Comparison of ENCODE assay signal across 10 cellular contexts in the genomic region with DNA sequence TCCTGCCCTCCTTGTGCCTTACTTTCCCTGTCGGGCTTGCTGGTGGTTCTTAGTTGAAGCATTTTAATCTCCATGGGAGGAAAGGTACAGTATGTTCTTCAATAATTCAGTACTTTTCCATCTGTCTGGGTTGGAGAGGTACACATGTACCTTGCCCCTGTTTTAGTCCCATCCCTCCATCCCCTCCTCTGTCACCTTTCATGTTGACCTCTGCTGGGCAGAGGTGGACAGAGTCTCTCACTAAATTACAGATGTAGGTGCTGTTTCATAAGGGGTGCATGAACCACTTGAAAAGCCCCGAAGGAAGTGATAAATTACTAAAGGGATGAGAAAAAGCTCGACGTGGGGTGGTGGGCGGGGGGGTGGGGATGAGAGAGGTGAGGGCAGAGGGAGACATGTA. TPM values are rescaled to one million over a fixed set of nuclear protein-coding genes. Genes with fewer than 3 reads are reported as not detected.
A peak's percentile ranks its signal among the peaks of the same experiment; 100 is the strongest.
DNase-seq lines count a peak whose midpoint lies in the region; ATAC-seq, FAIRE-seq and TF ChIP-seq lines count a peak whose summit lies in the region.
"Had no signal": no experiment of that assay in that cellular context is flagged by ENCODE, and none has a peak within 500 bp of the region (broad histone marks: within the 10 kb centered on the region; RNA-seq: fewer than 3 reads in every experiment).

No MANE protein-coding gene starts in this region.

- H3K36me3 ChIP-seq in esophagus muscularis mucosa (peaks cover 0 to 4% (median 2%) of the 10 kb centered on the region in 4 donors), gastrocnemius medialis (peaks cover 0 to 4% of the 10 kb centered on the region in 2 donors)

- peaks cover 5% of the 10 kb centered on the region for H3K36me3 Mint-ChIP-seq in T-cell

- H3K4me3 ChIP-seq in esophagus muscularis mucosa (peak overlapping the region in 1 of 4 donors; percentile 23), gastrocnemius medialis (no peak overlapping the region)

- CTCF ChIA-PET in T-cell (lab: Charles Lee), result interaction anchor here (0.5 to 1.4 kb wide), 7 partner anchors 11 to 90 kb away, joined by 3 to 6 read pairs (median 4); no protein-coding TSS in a partner anchor

- peak overlapping the region; percentile 98 for H3K27ac Mint-ChIP-seq in T-cell

- intact Hi-C loops in esophagus muscularis mucosa (cut with DNase I) (no loop called here), gastrocnemius medialis (cut with DNase I; ENCODE audit: low total_unique reads) (no loop called here)

- in situ Hi-C loops in G401 (cut with HindIII; ENCODE audit: low sequenced_read_pairs), result no loop called here
- in situ Hi-C loops in gastrocnemius medialis (cut with MboI; ENCODE audit: low sequenced_read_pairs in 4 of 4), result loop anchor here in 1 of 4 donors (5.0 kb wide), 1 partner anchor 67 kb away; the partner anchor contains the start of gene TSC22D4

- no peak for TF ChIP-seq EP300 in esophagus muscularis mucosa (IDR thresholded peaks at IDR 0.05)

- H3K4me1 Mint-ChIP-seq in T-cell, result peaks cover 92 to 97% (median 96%) of the 10 kb centered on the region in 3 donors

- H3K4me1 ChIP-seq in esophagus muscularis mucosa (peaks cover 58 to 99% (median 98%) of the 10 kb centered on the region in 4 donors), gastrocnemius medialis (peaks cover 34 to 50% of the 10 kb centered on the region in 2 donors)

- peak overlapping the region; percentile 76 to 99 (median 99) for H3K4me3 Mint-ChIP-seq in T-cell

- H3K9me3 Mint-ChIP-seq in T-cell, result no peaks in the 10 kb centered on the region

- POLR2A ChIA-PET in T-cell (lab: Charles Lee), result interaction anchor here in 1 of 2 donors (0.6 kb wide), 1 partner anchor 83 kb away, joined by 3 read pairs; no protein-coding TSS in a partner anchor

- ATAC-seq in T-cell (replicated peaks in 1 of 4), result no peak
- ATAC-seq in gastrocnemius medialis, result no peak

- H3K9me3 ChIP-seq in esophagus muscularis mucosa, result no peaks in the 10 kb centered on the region
- H3K9me3 ChIP-seq in gastrocnemius medialis, result no peaks in the 10 kb centered on the region

- TF ChIP-seq CTCF in esophagus muscularis mucosa (IDR thresholded peaks at IDR 0.05) (no peak), gastrocnemius medialis (IDR thresholded peaks at IDR 0.05 in 4 of 5, conservative IDR thresholded peaks at IDR 0.05 in 1 of 5) (no peak)

- H3K27me3 ChIP-seq in esophagus muscularis mucosa (no peaks in the 10 kb centered on the region), gastrocnemius medialis (no peaks in the 10 kb centered on the region)

- DNase-seq in G401 (ENCODE audit: low spot score), result peak; percentile 39
- no peak for DNase-seq in T-cell
- no peak for DNase-seq in esophagus muscularis mucosa (ENCODE audit: extremely low spot score)
- no peak for DNase-seq in gastrocnemius medialis
- no peak for DNase-seq in NCI-H2196 treated with DMSO at 0.1 percent for 48 hours (lab: John Stamatoyannopoulos, UW; ENCODE audit: unreplicated experiment)
- DNase-seq in GM19239 (ENCODE audit: insufficient read length, low spot score), result no peak
- DNase-seq in NCI-H69 (lab: John Stamatoyannopoulos, UW), result no peak
- DNase-seq in kidney glomerular epithelial cell (lab: John Stamatoyannopoulos, UW), result no peak
- DNase-seq: NCI-H1930; stimulated activated CD4-positive, alpha-beta T cell treated with anti-CD3 and anti-CD28 coated beads, Interleukin-12 subunit alpha, Interleukin-12 subunit beta, amount 100 ng/mL, for 4 hours had no signal

- 43% methylated on average over 5 of the region's 5 CpGs for WGBS in esophagus muscularis mucosa

- H3K27ac ChIP-seq in esophagus muscularis mucosa (replicated peaks in 1 of 4) (peak overlapping the region; percentile 91 to 92 (median 92)), gastrocnemius medialis (peak overlapping the region; percentile 73 to 84 (median 76))

- H3K27me3 Mint-ChIP-seq in T-cell, result no peaks in the 10 kb centered on the region

- TF ChIP-seq POLR2A in esophagus muscularis mucosa (IDR thresholded peaks at IDR 0.05; ENCODE audit: low read depth), result no peak
- no peak for TF ChIP-seq POLR2A in gastrocnemius medialis (IDR thresholded peaks at IDR 0.05)

- FAIRE-seq in GM19239 (lab: Jason Lieb, UNC), result no peak

RNA-seq across cellular contexts. Expression of gene AGFG2, which starts 5.4 kb away (rescaled TPM):
- total RNA-seq in G401 (2014; rRNA removed; shearing (Covaris generic)), result 42.3 and 47.0 TPM in 2 replicates
- total RNA-seq in T-cell, result 10 to 100 TPM; 26.2 to 54.6 (median 40.2) TPM
- total RNA-seq in esophagus muscularis mucosa, result 10 to 100 TPM; 31.6 to 79.6 (median 35.1) TPM
- 10 to 100 TPM; 10.7 to 16.4 (median 13.5) TPM for total RNA-seq in gastrocnemius medialis

RNA-seq across cellular contexts. Expression of gene SAP25, which starts 29.3 kb away (rescaled TPM):
- not detected in 2 replicates for total RNA-seq in G401 (2014; rRNA removed; shearing (Covaris generic))
- total RNA-seq in T-cell (100 to 1,000 TPM in 3 of 5 donors, 10 to 100 TPM in 2; 61.2 to 129 (median 107) TPM), esophagus muscularis mucosa (under 1 TPM in 2 of 4 donors, not detected in 2; 0.83 to 0.92 TPM), gastrocnemius medialis (under 1 TPM in 1 of 4 donors, not detected in 3; 0.49 TPM)

RNA-seq across cellular contexts. Expression of gene LRCH4, which starts 41.5 kb away (rescaled TPM):
- total RNA-seq in G401 (2014; rRNA removed; shearing (Covaris generic)), result 6.5 and 12.1 TPM in 2 replicates
- total RNA-seq in T-cell (100 to 1,000 TPM; 328 to 377 (median 362) TPM), esophagus muscularis mucosa (10 to 100 TPM; 36.2 to 53.2 (median 44.0) TPM), gastrocnemius medialis (100 to 1,000 TPM in 1 of 4 donors, 10 to 100 TPM in 3; 71.1 to 105 (median 89.0) TPM)

RNA-seq across cellular contexts. Expression of gene FBXO24, which starts 41.7 kb away (rescaled TPM):
- total RNA-seq in G401 (2014; rRNA removed; shearing (Covaris generic)), result 0.78 TPM in 1 of 2 replicates, not detected in the other
- 1 to 10 TPM in 3 of 5 donors, under 1 TPM in 2; 0.70 to 1.7 (median 1.3) TPM for total RNA-seq in T-cell
- total RNA-seq in esophagus muscularis mucosa, result under 1 TPM; 0.13 to 0.83 (median 0.48) TPM
- total RNA-seq in gastrocnemius medialis, result not detected

RNA-seq across cellular contexts. Expression of gene PCOLCE, which starts 57.8 kb away (rescaled TPM):
- 72.9 and 82.8 TPM in 2 replicates for total RNA-seq in G401 (2014; rRNA removed; shearing (Covaris generic))
- 10 to 100 TPM in 3 of 5 donors, 1 to 10 TPM in 2; 5.4 to 14.0 (median 10.5) TPM for total RNA-seq in T-cell
- total RNA-seq in esophagus muscularis mucosa, result 10 to 100 TPM; 12.0 to 42.2 (median 18.3) TPM
- 10 to 100 TPM in 1 of 4 donors, 1 to 10 TPM in 3; 1.6 to 17.3 (median 5.7) TPM for total RNA-seq in gastrocnemius medialis

Comparison
In these comparisons a context has a peak if more than half of its experiments do, and no peak if none do; other contexts are left out.
1. RNA of gene SAP25, which starts 29.3 kb away (total RNA-seq): 61.2 to 129 TPM in T-cell; 0.83 to 0.92 TPM in esophagus muscularis mucosa, 0.49 TPM in gastrocnemius medialis and not detected in G401; every median in the first group is over 10 times any median in the second.